In genomic region chr5:43192558-43193170, GRCh38 we compare ENCODE assay signal across 8 cellular contexts. TPM values are rescaled to one million over a fixed set of nuclear protein-coding genes. Genes with fewer than 3 reads are reported as not detected.
A peak's percentile ranks its signal among the peaks of the same experiment; 100 is the strongest.
DNase-seq lines count a peak whose midpoint lies in the region; ATAC-seq and TF ChIP-seq lines count a peak whose summit lies in the region.

No MANE protein-coding gene starts in this region.

- H3K4me1 ChIP-seq in gastroesophageal sphincter, result peaks cover 0 to 31% (median 4%) of the 10 kb centered on the region in 3 donors

- no peak for TF ChIP-seq CTCF in gastroesophageal sphincter (IDR thresholded peaks at IDR 0.05)

- H3K27ac ChIP-seq in gastroesophageal sphincter, result peak overlapping the region in 3 of 4 donors; percentile 21 to 72 (median 64)

- DNase-seq in COR-L47 (lab: John Stamatoyannopoulos, UW) (peak; percentile 35), KBM-7 (peak; percentile 28), activated gamma-delta T cell (lab: John Stamatoyannopoulos, UW) (peak; percentile 12), occipital lobe (lab: John Stamatoyannopoulos, UW) (peak; percentile 63), ureter (ENCODE audit: low spot score) (no peak), NCI-H510A (lab: John Stamatoyannopoulos, UW) (no peak)

- ATAC-seq in GM21528 (IDR thresholded peaks at IDR 0.05; ENCODE audit: low FRiP score, unreplicated experiment) (peak; percentile 29), gastroesophageal sphincter (peak; percentile 55)

- no peaks in the 10 kb centered on the region for H3K9me3 ChIP-seq in gastroesophageal sphincter

- TF ChIP-seq EP300 in gastroesophageal sphincter (IDR thresholded peaks at IDR 0.05), result no peak

- H3K27me3 ChIP-seq in gastroesophageal sphincter, result no peaks in the 10 kb centered on the region

- no peaks in the 10 kb centered on the region for H3K36me3 ChIP-seq in gastroesophageal sphincter

- H3K4me3 ChIP-seq in gastroesophageal sphincter, result peak overlapping the region; percentile 45 to 70

- 1 to 2% methylated on average over 14 to 18 of the region's 49 CpGs for WGBS in gastroesophageal sphincter (ENCODE audit: low coverage in 1 of 2), 2 donors

- in situ Hi-C loops in KBM-7 (cut with MboI; ENCODE audit: low pct_unique_long_range_greater_than_20kb, low sequenced_read_pairs), result no loop called here

- no peak for TF ChIP-seq POLR2A in gastroesophageal sphincter (IDR thresholded peaks at IDR 0.05)

RNA-seq across cellular contexts. Expression of gene NIM1K, which starts 0.6 kb away (rescaled TPM):
- total RNA-seq in gastroesophageal sphincter (1 to 10 TPM in 2 of 4 donors, under 1 TPM in 2; 0.94 to 1.9 (median 1.2) TPM), occipital lobe (9.0 TPM), ureter (1.8 TPM)

Comparison
In these comparisons a context has a peak if more than half of its experiments do, and no peak if none do; other contexts are left out.
1. DNase-seq: peak in COR-L47 (single experiment), KBM-7 (single experiment), activated gamma-delta T cell (single experiment) and occipital lobe (single experiment); none in ureter (single experiment) and NCI-H510A (single experiment).